ENCODE assay signal across 8 cellular contexts in genomic region chr18:4106407-4107033, GRCh38.
A peak's percentile ranks its signal among the peaks of the same experiment; 100 is the strongest.
DNase-seq lines count a peak whose midpoint lies in the region; ATAC-seq and TF ChIP-seq lines count a peak whose summit lies in the region.

No MANE protein-coding gene starts in this region.

- H3K4me3 ChIP-seq in GM23338 (no peak overlapping the region), lung (no peak overlapping the region)

- H3K27me3 Mint-ChIP-seq in GM23338 (ENCODE audit: insufficient read depth, low read depth, poor library complexity) = no peaks in the 10 kb centered on the region

- H3K4me3 Mint-ChIP-seq in GM23338 = no peak overlapping the region

- H3K36me3 ChIP-seq in GM23338 (ENCODE audit: insufficient read depth) (no peaks in the 10 kb centered on the region), lung (ENCODE audit: control insufficient read depth in 2 of 2, insufficient read depth in 2 of 2, low read length in 2 of 2) (no peaks in the 10 kb centered on the region)

- TF ChIP-seq CTCF in GM23338 (conservative IDR thresholded peaks at IDR 0.05; ENCODE audit: low read depth in 2 of 2) (peak; percentile 85 to 95), lung (IDR thresholded peaks at IDR 0.05; ENCODE audit: control extremely low read depth, extremely low read depth) (peak; percentile 60)

- no peaks in the 10 kb centered on the region for H3K9me3 Mint-ChIP-seq in GM23338

- H3K27ac ChIP-seq in GM23338 (ENCODE audit: low read depth) (peak overlapping the region; percentile 60), lung (ENCODE audit: low read depth in 1 of 2, low read length in 1 of 2) (no peak overlapping the region)

- ATAC-seq in GM23338 (peak; percentile 76), lung (ENCODE audit: insufficient read depth, low FRiP score) (peak; percentile 81), GM18520 (IDR thresholded peaks at IDR 0.05; ENCODE audit: unreplicated experiment) (no peak)

- in situ Hi-C loops in G401 (cut with HindIII; ENCODE audit: low sequenced_read_pairs) = no loop called here

- H3F3A ChIP-seq in GM23338 (replicated peaks; ENCODE audit: low read depth) = no peaks in the 10 kb centered on the region

- no peaks in the 10 kb centered on the region for H3K79me2 ChIP-seq in GM23338 (replicated peaks; ENCODE audit: insufficient read depth)

- WGBS in lung, 2 donors = 43 to 49% methylated on average over 13 of the region's 13 CpGs

- H3K9me2 ChIP-seq in GM23338 (ENCODE audit: insufficient read depth) = no peaks in the 10 kb centered on the region

- 0 out of 2 replicates have a peak overlapping the region, but pooled peaks have one; percentile 14 for H3K27ac Mint-ChIP-seq in GM23338

- no peaks in the 10 kb centered on the region for H3K9me3 ChIP-seq in lung (ENCODE audit: control insufficient read depth in 2 of 2, insufficient read depth in 1 of 2, low read length in 1 of 2)

- H3K4me1 ChIP-seq in GM23338 (ENCODE audit: insufficient read depth) (0 out of 2 replicates have a peak, but pooled peaks cover 8% of the 10 kb centered on the region), lung (ENCODE audit: control insufficient read depth in 2 of 2, insufficient read depth in 2 of 2, low read length in 2 of 2) (no peaks in the 10 kb centered on the region)

- H3K4me1 Mint-ChIP-seq in GM23338 = peaks cover 28% of the 10 kb centered on the region

- H3K36me3 Mint-ChIP-seq in GM23338 (ENCODE audit: low read depth) = peaks cover 4% of the 10 kb centered on the region; the same call in 1 of the 3 replicates

- no peak overlapping the region for H3K4me2 ChIP-seq in GM23338

- peak; percentile 77 for DNase-seq in G401 (ENCODE audit: low spot score)
- peak; percentile 89 for DNase-seq in GM23338 (ENCODE audit: low spot score)
- peak; percentile 39 for DNase-seq in NCI-H1092 (lab: John Stamatoyannopoulos, UW)
- peak; percentile 49 to 63 for DNase-seq in activated CD4-positive, alpha-beta T cell treated with anti-CD3 and anti-CD28 coated beads for 24 hours (ENCODE audit: low read depth in 2 of 2)
- DNase-seq in dermis blood vessel endothelial cell = peak; percentile 75
- DNase-seq in lung (ENCODE audit: low spot score) = peak; percentile 51
- DNase-seq in stimulated activated CD8-positive, alpha-beta memory T cell treated with anti-CD3 and anti-CD28 coated beads, Interleukin-15, amount 100 ng/mL, for 24 hours (ENCODE audit: low read depth) = peak; percentile 43

- H2AFZ ChIP-seq in GM23338 = no peak overlapping the region

- no peaks in the 10 kb centered on the region for H3K27me3 ChIP-seq in GM23338 (ENCODE audit: insufficient read depth)
- no peaks in the 10 kb centered on the region for H3K27me3 ChIP-seq in lung (ENCODE audit: control insufficient read depth, insufficient read depth)

- no peaks in the 10 kb centered on the region for H4K20me1 ChIP-seq in GM23338 (replicated peaks; ENCODE audit: insufficient read depth)

TF ChIP-seq in GM23338, 12 proteins besides CTCF, POLR2A, EP300 and RAD21 (continues in another document):
- TF ChIP-seq ETS1 (IDR thresholded peaks at IDR 0.05) (no peak), STAT1 (IDR thresholded peaks at IDR 0.05; ENCODE audit: unreplicated experiment) (no peak), NANOG (IDR thresholded peaks at IDR 0.05; ENCODE audit: borderline replicate concordance) (no peak), POLR2AphosphoS5 (IDR thresholded peaks at IDR 0.05; ENCODE audit: low read depth) (no peak), EZH2 (IDR thresholded peaks at IDR 0.05; ENCODE audit: low read depth, unreplicated experiment) (no peak), EZH2phosphoT487 (IDR thresholded peaks at IDR 0.05; ENCODE audit: unreplicated experiment) (no peak), CREB1 (CRISPR knock-in tag; IDR thresholded peaks at IDR 0.05; ENCODE audit: low read depth) (no peak), JUNB (IDR thresholded peaks at IDR 0.05; ENCODE audit: unreplicated experiment) (no peak), ZNF114 (CRISPR knock-in tag; IDR thresholded peaks at IDR 0.05) (no peak), ZNF331 (CRISPR knock-in tag; IDR thresholded peaks at IDR 0.05; ENCODE audit: low read depth) (no peak), ZNF462 (CRISPR knock-in tag; IDR thresholded peaks at IDR 0.05) (no peak)

Comparison
In these comparisons a context has a peak if more than half of its experiments do, and no peak if none do; other contexts are left out.
1. DNase-seq: peak in every context shown above with its lines; median percentile 89 in GM23338; 77 in G401; 75 in dermis blood vessel endothelial cell; 56 in activated CD4-positive, alpha-beta T cell treated with anti-CD3 and anti-CD28 coated beads for 24 hours; 51 in lung; 43 in stimulated activated CD8-positive, alpha-beta memory T cell treated with anti-CD3 and anti-CD28 coated beads, Interleukin-15, amount 100 ng/mL, for 24 hours; 39 in NCI-H1092.